ENCODE assay signal across 1 cellular context in genomic region chr5:167219296-167219695, GRCh38.
TF ChIP-seq lines count a peak whose summit lies in the region.

No MANE protein-coding gene starts in this region.

TF ChIP-seq in WTC11, 78 proteins besides CTCF, POLR2A, EP300 and RAD21 (continued from another document):
- TF ChIP-seq ZSCAN18 (CRISPR knock-in tag; IDR thresholded peaks at IDR 0.05) (no peak), ATF1 (CRISPR knock-in tag; IDR thresholded peaks at IDR 0.05) (no peak), ZBTB43 (CRISPR knock-in tag; IDR thresholded peaks at IDR 0.05) (no peak), ZNF138 (CRISPR knock-in tag; conservative IDR thresholded peaks at IDR 0.05) (no peak), SOX15 (CRISPR knock-in tag; IDR thresholded peaks at IDR 0.05) (no peak), SMAD4 (CRISPR knock-in tag; IDR thresholded peaks at IDR 0.05) (no peak), EMX1 (CRISPR knock-in tag; IDR thresholded peaks at IDR 0.05) (no peak), ATF2 (CRISPR knock-in tag; IDR thresholded peaks at IDR 0.05; ENCODE audit: borderline replicate concordance, low read depth) (no peak), ZNF512 (CRISPR knock-in tag; IDR thresholded peaks at IDR 0.05; ENCODE audit: borderline replicate concordance) (no peak), ZNF317 (CRISPR knock-in tag; IDR thresholded peaks at IDR 0.05; ENCODE audit: borderline replicate concordance, low read depth) (no peak), CREB1 (CRISPR knock-in tag; IDR thresholded peaks at IDR 0.05) (no peak), NR1H2 (CRISPR knock-in tag; IDR thresholded peaks at IDR 0.05) (no peak), RORB (CRISPR knock-in tag; IDR thresholded peaks at IDR 0.05) (no peak)
- TF ChIP-seq, protein P1, sequence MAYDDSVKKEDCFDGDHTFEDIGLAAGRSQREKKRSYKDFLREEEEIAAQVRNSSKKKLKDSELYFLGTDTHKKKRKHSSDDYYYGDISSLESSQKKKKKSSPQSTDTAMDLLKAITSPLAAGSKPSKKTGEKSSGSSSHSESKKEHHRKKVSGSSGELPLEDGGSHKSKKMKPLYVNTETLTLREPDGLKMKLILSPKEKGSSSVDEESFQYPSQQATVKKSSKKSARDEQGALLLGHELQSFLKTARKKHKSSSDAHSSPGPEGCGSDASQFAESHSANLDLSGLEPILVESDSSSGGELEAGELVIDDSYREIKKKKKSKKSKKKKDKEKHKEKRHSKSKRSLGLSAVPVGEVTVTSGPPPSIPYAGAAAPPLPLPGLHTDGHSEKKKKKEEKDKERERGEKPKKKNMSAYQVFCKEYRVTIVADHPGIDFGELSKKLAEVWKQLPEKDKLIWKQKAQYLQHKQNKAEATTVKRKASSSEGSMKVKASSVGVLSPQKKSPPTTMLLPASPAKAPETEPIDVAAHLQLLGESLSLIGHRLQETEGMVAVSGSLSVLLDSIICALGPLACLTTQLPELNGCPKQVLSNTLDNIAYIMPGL (CRISPR knock-in tag; IDR thresholded peaks at IDR 0.05): no peak
- TF ChIP-seq, protein P2, sequence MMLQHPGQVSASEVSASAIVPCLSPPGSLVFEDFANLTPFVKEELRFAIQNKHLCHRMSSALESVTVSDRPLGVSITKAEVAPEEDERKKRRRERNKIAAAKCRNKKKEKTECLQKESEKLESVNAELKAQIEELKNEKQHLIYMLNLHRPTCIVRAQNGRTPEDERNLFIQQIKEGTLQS (CRISPR knock-in tag; conservative IDR thresholded peaks at IDR 0.05): no peak
- TF ChIP-seq, protein P3, sequence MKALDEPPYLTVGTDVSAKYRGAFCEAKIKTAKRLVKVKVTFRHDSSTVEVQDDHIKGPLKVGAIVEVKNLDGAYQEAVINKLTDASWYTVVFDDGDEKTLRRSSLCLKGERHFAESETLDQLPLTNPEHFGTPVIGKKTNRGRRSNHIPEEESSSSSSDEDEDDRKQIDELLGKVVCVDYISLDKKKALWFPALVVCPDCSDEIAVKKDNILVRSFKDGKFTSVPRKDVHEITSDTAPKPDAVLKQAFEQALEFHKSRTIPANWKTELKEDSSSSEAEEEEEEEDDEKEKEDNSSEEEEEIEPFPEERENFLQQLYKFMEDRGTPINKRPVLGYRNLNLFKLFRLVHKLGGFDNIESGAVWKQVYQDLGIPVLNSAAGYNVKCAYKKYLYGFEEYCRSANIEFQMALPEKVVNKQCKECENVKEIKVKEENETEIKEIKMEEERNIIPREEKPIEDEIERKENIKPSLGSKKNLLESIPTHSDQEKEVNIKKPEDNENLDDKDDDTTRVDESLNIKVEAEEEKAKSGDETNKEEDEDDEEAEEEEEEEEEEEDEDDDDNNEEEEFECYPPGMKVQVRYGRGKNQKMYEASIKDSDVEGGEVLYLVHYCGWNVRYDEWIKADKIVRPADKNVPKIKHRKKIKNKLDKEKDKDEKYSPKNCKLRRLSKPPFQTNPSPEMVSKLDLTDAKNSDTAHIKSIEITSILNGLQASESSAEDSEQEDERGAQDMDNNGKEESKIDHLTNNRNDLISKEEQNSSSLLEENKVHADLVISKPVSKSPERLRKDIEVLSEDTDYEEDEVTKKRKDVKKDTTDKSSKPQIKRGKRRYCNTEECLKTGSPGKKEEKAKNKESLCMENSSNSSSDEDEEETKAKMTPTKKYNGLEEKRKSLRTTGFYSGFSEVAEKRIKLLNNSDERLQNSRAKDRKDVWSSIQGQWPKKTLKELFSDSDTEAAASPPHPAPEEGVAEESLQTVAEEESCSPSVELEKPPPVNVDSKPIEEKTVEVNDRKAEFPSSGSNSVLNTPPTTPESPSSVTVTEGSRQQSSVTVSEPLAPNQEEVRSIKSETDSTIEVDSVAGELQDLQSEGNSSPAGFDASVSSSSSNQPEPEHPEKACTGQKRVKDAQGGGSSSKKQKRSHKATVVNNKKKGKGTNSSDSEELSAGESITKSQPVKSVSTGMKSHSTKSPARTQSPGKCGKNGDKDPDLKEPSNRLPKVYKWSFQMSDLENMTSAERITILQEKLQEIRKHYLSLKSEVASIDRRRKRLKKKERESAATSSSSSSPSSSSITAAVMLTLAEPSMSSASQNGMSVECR (CRISPR knock-in tag; IDR thresholded peaks at IDR 0.05; ENCODE audit: borderline replicate concordance): no peak
TF ChIP-seq in WTC11: peak in this region for 0.
